1 cellular context compared by ENCODE assay signal in the genomic region with DNA sequence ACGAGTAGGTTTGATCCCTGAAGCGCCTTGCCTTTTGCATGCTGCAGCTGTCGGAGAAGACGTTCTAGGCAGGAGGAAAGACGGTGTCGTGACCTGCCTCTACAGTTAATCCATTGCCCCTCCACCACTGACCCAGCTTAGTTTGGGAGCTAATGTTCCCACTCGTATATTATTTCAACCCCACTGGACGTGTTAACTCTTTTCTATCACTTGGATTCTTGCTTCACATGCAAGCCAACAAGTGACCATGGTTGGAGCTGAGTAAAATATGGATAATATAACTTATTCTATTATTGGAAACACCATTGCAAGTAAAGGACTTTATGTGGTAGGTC.
A peak's percentile ranks its signal among the peaks of the same experiment; 100 is the strongest.
TF ChIP-seq lines count a peak whose summit lies in the region.

No MANE protein-coding gene starts in this region.

TF ChIP-seq in HepG2, 621 proteins besides CTCF, POLR2A, EP300 and RAD21 (continued from another document):
- TF ChIP-seq, protein P1, sequence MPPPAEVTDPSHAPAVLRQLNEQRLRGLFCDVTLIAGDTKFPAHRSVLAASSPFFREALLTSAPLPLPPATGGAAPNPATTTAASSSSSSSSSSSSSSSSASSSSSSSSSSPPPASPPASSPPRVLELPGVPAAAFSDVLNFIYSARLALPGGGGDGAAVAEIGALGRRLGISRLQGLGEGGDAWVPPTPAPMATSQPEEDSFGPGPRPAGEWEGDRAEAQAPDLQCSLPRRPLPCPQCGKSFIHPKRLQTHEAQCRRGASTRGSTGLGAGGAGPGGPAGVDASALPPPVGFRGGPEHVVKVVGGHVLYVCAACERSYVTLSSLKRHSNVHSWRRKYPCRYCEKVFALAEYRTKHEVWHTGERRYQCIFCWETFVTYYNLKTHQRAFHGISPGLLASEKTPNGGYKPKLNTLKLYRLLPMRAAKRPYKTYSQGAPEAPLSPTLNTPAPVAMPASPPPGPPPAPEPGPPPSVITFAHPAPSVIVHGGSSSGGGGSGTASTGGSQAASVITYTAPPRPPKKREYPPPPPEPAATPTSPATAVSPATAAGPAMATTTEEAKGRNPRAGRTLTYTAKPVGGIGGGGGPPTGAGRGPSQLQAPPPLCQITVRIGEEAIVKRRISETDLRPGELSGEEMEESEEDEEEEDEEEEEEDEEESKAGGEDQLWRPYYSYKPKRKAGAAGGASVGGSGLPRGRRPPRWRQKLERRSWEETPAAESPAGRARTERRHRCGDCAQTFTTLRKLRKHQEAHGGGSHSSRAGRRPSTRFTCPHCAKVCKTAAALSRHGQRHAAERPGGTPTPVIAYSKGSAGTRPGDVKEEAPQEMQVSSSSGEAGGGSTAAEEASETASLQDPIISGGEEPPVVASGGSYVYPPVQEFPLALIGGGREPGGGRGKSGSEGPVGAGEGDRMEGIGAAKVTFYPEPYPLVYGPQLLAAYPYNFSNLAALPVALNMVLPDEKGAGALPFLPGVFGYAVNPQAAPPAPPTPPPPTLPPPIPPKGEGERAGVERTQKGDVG (CRISPR knock-in tag; IDR thresholded peaks at IDR 0.05; ENCODE audit: borderline replicate concordance): peak; percentile 19; the same call in 1 of the 2 replicates
- TF ChIP-seq HNRNPUL1 (IDR thresholded peaks at IDR 0.05; ENCODE audit: low read depth, low read length) (no peak), MTA1 (CRISPR knock-in tag; IDR thresholded peaks at IDR 0.05; ENCODE audit: borderline replicate concordance) (no peak), GLI4 (CRISPR knock-in tag; IDR thresholded peaks at IDR 0.05; ENCODE audit: borderline replicate concordance) (peak; percentile 13; the same call in 1 of the 2 replicates), HOXA3 (CRISPR knock-in tag; IDR thresholded peaks at IDR 0.05) (no peak), TBL1XR1 (IDR thresholded peaks at IDR 0.05; ENCODE audit: borderline replicate concordance, low read length, partially characterized antibody) (peak; percentile 2), ASH2L (IDR thresholded peaks at IDR 0.05; ENCODE audit: insufficient read length, low read depth, low read length) (peak; percentile 23), ZNF878 (CRISPR knock-in tag; IDR thresholded peaks at IDR 0.05) (no peak), SATB2 (CRISPR knock-in tag; IDR thresholded peaks at IDR 0.05) (0 out of 2 replicates have a peak, but pooled peaks have one; percentile 23), PHF20 (CRISPR knock-in tag; IDR thresholded peaks at IDR 0.05) (no peak), ZNF598 (CRISPR knock-in tag; IDR thresholded peaks at IDR 0.05; ENCODE audit: borderline replicate concordance) (0 out of 2 replicates have a peak, but pooled peaks have one; percentile 1)
- TF ChIP-seq, protein P2, sequence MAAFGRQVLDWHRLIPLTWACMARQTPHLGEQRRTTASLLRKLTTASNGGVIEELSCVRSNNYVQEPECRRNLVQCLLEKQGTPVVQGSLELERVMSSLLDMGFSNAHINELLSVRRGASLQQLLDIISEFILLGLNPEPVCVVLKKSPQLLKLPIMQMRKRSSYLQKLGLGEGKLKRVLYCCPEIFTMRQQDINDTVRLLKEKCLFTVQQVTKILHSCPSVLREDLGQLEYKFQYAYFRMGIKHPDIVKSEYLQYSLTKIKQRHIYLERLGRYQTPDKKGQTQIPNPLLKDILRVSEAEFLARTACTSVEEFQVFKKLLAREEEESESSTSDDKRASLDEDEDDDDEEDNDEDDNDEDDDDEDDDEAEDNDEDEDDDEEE (CRISPR knock-in tag; IDR thresholded peaks at IDR 0.05): no peak
